In genomic region chr15:85704720-85705119, GRCh38 we compare ENCODE assay signal across 10 cellular contexts.
DNase-seq lines count a peak whose midpoint lies in the region; ATAC-seq, FAIRE-seq and TF ChIP-seq lines count a peak whose summit lies in the region.
"Had no signal": no experiment of that assay in that cellular context is flagged by ENCODE, and none has a peak within 500 bp of the region (broad histone marks: within the 10 kb centered on the region; RNA-seq: fewer than 3 reads in every experiment).

No MANE protein-coding gene starts in this region.

- no peak overlapping the region for H2AFZ ChIP-seq in astrocyte (ENCODE audit: low read depth, low read length)

- H3K9me3 ChIP-seq in astrocyte (ENCODE audit: insufficient read depth, low read depth, low read length) (no peaks in the 10 kb centered on the region), muscle layer of duodenum (ENCODE audit: control insufficient read depth in 1 of 2, low read length in 2 of 2) (no peaks in the 10 kb centered on the region), transverse colon (no peaks in the 10 kb centered on the region)

- ATAC-seq in HG02571 (IDR thresholded peaks at IDR 0.05; ENCODE audit: unreplicated experiment) = no peak
- no peak for ATAC-seq in GM18511 (IDR thresholded peaks at IDR 0.05; ENCODE audit: unreplicated experiment)

- no peaks in the 10 kb centered on the region for H3K9me3 Mint-ChIP-seq in activated T-cell treated with anti-CD3 and anti-CD28 coated beads, Interleukin-2, amount 50 U/mL, for 24 hours
- no peaks in the 10 kb centered on the region for H3K9me3 Mint-ChIP-seq in astrocyte (ENCODE audit: unreplicated experiment)

- peaks cover 68% of the 10 kb centered on the region for H3K36me3 Mint-ChIP-seq in activated T-cell treated with anti-CD3 and anti-CD28 coated beads, Interleukin-2, amount 50 U/mL, for 24 hours (ENCODE audit: low read depth)
- peaks cover 12% of the 10 kb centered on the region for H3K36me3 Mint-ChIP-seq in astrocyte (ENCODE audit: low read depth, unreplicated experiment)

- DNase-seq in activated T-cell treated with anti-CD3 and anti-CD28 coated beads, Interleukin-2, amount 50 U/mL, for 24 hours = no peak
- no peak for DNase-seq in activated T-cell treated with anti-CD3 and anti-CD28 coated beads, Interleukin-2, amount 50 U/mL, for 1 hour
- no peak for DNase-seq in astrocyte (ENCODE audit: low read depth)
- DNase-seq in transverse colon = no peak
- DNase-seq in activated CD8-positive, alpha-beta memory T cell treated with anti-CD3 and anti-CD28 coated beads, Interleukin-2, amount 50 U/mL, for 4 hours = no peak
- DNase-seq: NCI-H1048, SIG-M5 had no signal

- WGBS in transverse colon (ENCODE audit: low coverage in 1 of 2), 2 donors = 57 to 67% methylated on average over 1 to 2 of the region's 2 CpGs

- H3K4me1 Mint-ChIP-seq in activated T-cell treated with anti-CD3 and anti-CD28 coated beads, Interleukin-2, amount 50 U/mL, for 24 hours (ENCODE audit: low read depth) = peaks cover 89% of the 10 kb centered on the region
- H3K4me1 Mint-ChIP-seq in astrocyte (ENCODE audit: low read depth, unreplicated experiment) = peaks cover 53% of the 10 kb centered on the region

- no peak for TF ChIP-seq CTCF in astrocyte (IDR thresholded peaks at IDR 0.05; ENCODE audit: insufficient read depth, low read depth, low read length)
- no peak for TF ChIP-seq CTCF in transverse colon (IDR thresholded peaks at IDR 0.05)

- H3K4me3 Mint-ChIP-seq in activated T-cell treated with anti-CD3 and anti-CD28 coated beads, Interleukin-2, amount 50 U/mL, for 24 hours = peak overlapping the region; percentile 69
- H3K4me3 Mint-ChIP-seq in astrocyte (ENCODE audit: unreplicated experiment) = no peak overlapping the region

- H3K27me3 ChIP-seq in astrocyte (ENCODE audit: insufficient read depth, low read length) = no peaks in the 10 kb centered on the region
- H3K27me3 ChIP-seq in muscle layer of duodenum (ENCODE audit: low read depth, low read length) = no peaks in the 10 kb centered on the region
- no peaks in the 10 kb centered on the region for H3K27me3 ChIP-seq in transverse colon

- peaks cover 10% of the 10 kb centered on the region for H4K20me1 ChIP-seq in astrocyte (ENCODE audit: insufficient read depth, low read length)

- peak overlapping the region; percentile 96 for H3K27ac Mint-ChIP-seq in activated T-cell treated with anti-CD3 and anti-CD28 coated beads, Interleukin-2, amount 50 U/mL, for 24 hours
- peak overlapping the region; percentile 66 for H3K27ac Mint-ChIP-seq in astrocyte (ENCODE audit: unreplicated experiment)

- no peak overlapping the region for H3K4me3 ChIP-seq in astrocyte (ENCODE audit: insufficient read depth, low read depth, low read length)
- H3K4me3 ChIP-seq in muscle layer of duodenum (ENCODE audit: low read depth in 1 of 2, low read length in 2 of 2) = no peak overlapping the region
- H3K4me3 ChIP-seq in transverse colon = no peak overlapping the region

- H3K27ac ChIP-seq in astrocyte (ENCODE audit: low read depth, low read length) (no peak overlapping the region), muscle layer of duodenum (ENCODE audit: low read length) (peak overlapping the region; percentile 25), transverse colon (peak overlapping the region; percentile 71 to 84 (median 82))

- peaks cover 23% of the 10 kb centered on the region for H3K4me1 ChIP-seq in astrocyte (ENCODE audit: insufficient read depth, low read length)
- peaks cover 22 to 41% of the 10 kb centered on the region in 2 donors for H3K4me1 ChIP-seq in muscle layer of duodenum (ENCODE audit: control insufficient read depth in 1 of 2, insufficient read depth in 2 of 2, low read length in 2 of 2)
- peaks cover 10 to 71% (median 32%) of the 10 kb centered on the region in 4 donors for H3K4me1 ChIP-seq in transverse colon

- in situ Hi-C loops in transverse colon (cut with MboI; ENCODE audit: low pct_ligation_motif_present in 1 of 4, low pct_unique_long_range_greater_than_20kb in 1 of 4, low sequenced_read_pairs in 3 of 4) = loop anchor here in 1 of 4 donors (25.0 kb wide), 1 partner anchor 417 kb away; no protein-coding TSS in a partner anchor

- H3K27me3 Mint-ChIP-seq in activated T-cell treated with anti-CD3 and anti-CD28 coated beads, Interleukin-2, amount 50 U/mL, for 24 hours = no peaks in the 10 kb centered on the region
- no peaks in the 10 kb centered on the region for H3K27me3 Mint-ChIP-seq in astrocyte (ENCODE audit: low read depth, unreplicated experiment)

- intact Hi-C loops in transverse colon (cut with DNase I; ENCODE audit: low total_unique reads) = no loop called here

- H3K4me2 ChIP-seq in astrocyte (ENCODE audit: low read length) = no peak overlapping the region

- TF ChIP-seq EP300 in transverse colon (IDR thresholded peaks at IDR 0.05; ENCODE audit: low read depth) = no peak

- no peaks in the 10 kb centered on the region for H3K79me2 ChIP-seq in astrocyte (ENCODE audit: insufficient read depth, low read length)

- TF ChIP-seq POLR2A in transverse colon (IDR thresholded peaks at IDR 0.05) = no peak

- H3K36me3 ChIP-seq in astrocyte (ENCODE audit: insufficient read depth, low read length) (no peaks in the 10 kb centered on the region), muscle layer of duodenum (ENCODE audit: control insufficient read depth in 1 of 2, insufficient read depth in 2 of 2, low read length in 2 of 2) (peaks cover 7 to 20% of the 10 kb centered on the region in 2 donors), transverse colon (peaks cover 0 to 7% (median 2%) of the 10 kb centered on the region in 4 donors)

- H3K9ac ChIP-seq in astrocyte (ENCODE audit: low read length) = no peak overlapping the region

- FAIRE-seq in astrocyte (lab: Jason Lieb, UNC) = no peak
